In the genomic region with DNA sequence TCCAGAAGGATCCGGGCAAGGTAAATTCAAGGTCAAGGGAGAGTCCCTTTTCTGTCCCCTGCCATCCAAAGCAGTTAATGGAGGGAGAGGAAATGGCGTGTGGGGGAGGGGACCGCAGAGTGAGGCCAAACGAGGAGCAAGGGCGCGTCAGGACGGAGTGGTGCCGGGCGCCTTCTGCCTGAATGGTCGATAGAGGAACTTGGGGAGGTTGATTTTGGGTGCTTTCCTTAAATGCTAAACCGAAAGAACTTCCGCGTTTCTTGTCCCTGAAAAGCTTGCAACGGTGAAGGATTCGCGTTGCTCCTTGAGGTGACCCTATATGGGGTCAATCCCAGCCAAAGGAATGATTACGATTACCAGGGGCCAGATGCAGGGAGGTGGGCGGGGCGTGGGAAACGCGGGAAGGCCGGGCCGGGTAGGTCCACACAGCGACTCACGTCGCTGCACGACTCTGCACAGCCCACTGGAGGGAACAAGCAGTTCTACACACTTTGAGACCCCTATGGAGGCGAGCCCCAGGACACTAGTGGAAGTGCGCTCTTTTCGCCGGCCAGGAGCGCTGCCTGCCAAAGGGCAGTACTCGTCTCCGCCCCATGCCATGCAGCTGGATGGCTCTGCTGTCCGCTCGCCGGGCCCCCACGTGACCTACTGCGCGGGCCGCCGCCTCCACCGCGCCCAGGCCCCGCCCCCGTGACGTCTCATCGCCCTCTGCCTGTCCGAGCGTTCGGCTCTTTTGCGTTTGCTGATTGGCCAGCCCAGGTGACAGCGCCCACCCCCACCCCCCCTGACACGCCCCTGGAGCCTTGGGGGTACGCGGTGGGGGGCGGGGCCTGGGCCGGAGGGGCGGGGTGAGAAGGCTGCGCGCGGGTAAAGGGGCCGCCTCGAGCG, we compare ENCODE assay signal across 8 cellular contexts. TPM values are rescaled to one million over a fixed set of nuclear protein-coding genes. Genes with fewer than 3 reads are reported as not detected.
DNase-seq lines count a peak whose midpoint lies in the region; ATAC-seq, FAIRE-seq and TF ChIP-seq lines count a peak whose summit lies in the region.

No MANE protein-coding gene starts in this region.

- no peaks in the 10 kb centered on the region for H3K4me1 ChIP-seq in kidney (ENCODE audit: control insufficient read depth in 1 of 2, insufficient read depth in 1 of 2, low read depth in 1 of 2, low read length in 2 of 2)

- H3K9me3 ChIP-seq in kidney (ENCODE audit: control insufficient read depth in 1 of 2, low read length in 2 of 2), result no peaks in the 10 kb centered on the region

- peaks cover 5% of the 10 kb centered on the region for H3K36me3 Mint-ChIP-seq in central memory CD8-positive, alpha-beta T cell (ENCODE audit: insufficient read depth)

- peak overlapping the region; percentile 67 to 69 for H3K27ac ChIP-seq in kidney (ENCODE audit: low read depth in 2 of 2, low read length in 2 of 2)

- no peak for FAIRE-seq in kidney (lab: Jason Lieb, UNC)

- H3K9me3 Mint-ChIP-seq in central memory CD8-positive, alpha-beta T cell, result no peaks in the 10 kb centered on the region

- peak overlapping the region; percentile 84 for H3K4me3 Mint-ChIP-seq in central memory CD8-positive, alpha-beta T cell

- peak overlapping the region; percentile 89 for H3K27ac Mint-ChIP-seq in central memory CD8-positive, alpha-beta T cell (ENCODE audit: low read depth)

- H3K4me1 Mint-ChIP-seq in central memory CD8-positive, alpha-beta T cell, result peaks cover 15% of the 10 kb centered on the region

- peak overlapping the region; percentile 24 to 65 for H3K9ac ChIP-seq in kidney (ENCODE audit: low read length in 2 of 2)

- DNase-seq in AG10803 (ENCODE audit: low read depth) (peak; percentile 91), NCI-H345 treated with DMSO at 0.1 percent for 48 hours (lab: John Stamatoyannopoulos, UW; ENCODE audit: unreplicated experiment) (peak; percentile 81), kidney (peak; percentile 98)
- peak; percentile 78 for DNase-seq in activated CD4-positive, CD25-positive, alpha-beta regulatory T cell treated with anti-CD3 and anti-CD28 coated beads, Interleukin-2, amount 50 U/mL, for 16 hours (ENCODE audit: low read depth, low spot score)
- DNase-seq in central memory CD8-positive, alpha-beta T cell (ENCODE audit: low spot score in 2 of 2), result peak; percentile 72 to 81
- DNase-seq in stimulated activated CD4-positive, alpha-beta T cell treated with anti-CD3 and anti-CD28 coated beads, Interleukin-12 subunit alpha, Interleukin-12 subunit beta, amount 100 ng/mL, for 48 hours (ENCODE audit: low read depth in 2 of 3, low spot score in 1 of 3), result peak; percentile 81 to 91 (median 86)

- H3K4me3 ChIP-seq in AG10803 (ENCODE audit: low read length), result peak overlapping the region; percentile 79
- peak overlapping the region; percentile 78 to 87 for H3K4me3 ChIP-seq in kidney (ENCODE audit: low read length in 2 of 2)

- TF ChIP-seq CTCF in AG10803 (conservative IDR thresholded peaks at IDR 0.05; ENCODE audit: low read length), result no peak
- TF ChIP-seq CTCF in kidney (IDR thresholded peaks at IDR 0.05; ENCODE audit: borderline replicate concordance, extremely low read depth, insufficient read depth), result no peak

- no peaks in the 10 kb centered on the region for H3K27me3 Mint-ChIP-seq in central memory CD8-positive, alpha-beta T cell

- H3K36me3 ChIP-seq in kidney (ENCODE audit: control insufficient read depth in 1 of 2, insufficient read depth in 2 of 2, low read length in 2 of 2), result no peaks in the 10 kb centered on the region

- peak; percentile 86 for ATAC-seq in GM19035 (IDR thresholded peaks at IDR 0.05; ENCODE audit: unreplicated experiment)
- ATAC-seq in HG03280 (IDR thresholded peaks at IDR 0.05; ENCODE audit: unreplicated experiment), result peak; percentile 89
- peak; percentile 84 for ATAC-seq in central memory CD8-positive, alpha-beta T cell (replicated peaks; ENCODE audit: extremely low read depth, poor library complexity, severe bottlenecking)

- intact Hi-C loops in kidney (cut with DNase I), result no loop called here

RNA-seq across cellular contexts. Expression of a gene that starts 0.5 kb away (rescaled TPM):
- total RNA-seq in kidney, result 12.5 TPM
- 73.8 TPM for polyA plus RNA-seq in kidney (ENCODE audit: insufficient read depth, low read depth, low replicate concordance)

Comparison
In these comparisons a context has a peak if more than half of its experiments do, and no peak if none do; other contexts are left out.
1. Peak in every context shown above with its lines: DNase-seq, ATAC-seq, H3K4me3 ChIP-seq and H3K27ac ChIP-seq.